In genomic region chr22:24247564-24248344, GRCh38 we compare ENCODE assay signal across 8 cellular contexts. TPM values are rescaled to one million over a fixed set of nuclear protein-coding genes. Genes with fewer than 3 reads are reported as not detected.
DNase-seq lines count a peak whose midpoint lies in the region; ATAC-seq and TF ChIP-seq lines count a peak whose summit lies in the region.

No MANE protein-coding gene starts in this region.

- H3K4me1 ChIP-seq in thyroid gland: peaks cover 31 to 47% of the 10 kb centered on the region in 2 donors

- H3K27me3 Mint-ChIP-seq in CD14-positive monocyte (ENCODE audit: low read depth in 3 of 3) (peaks cover 0 to 9% (median 4%) of the 10 kb centered on the region in 3 donors), neural crest cell (ENCODE audit: low read depth) (no peaks in the 10 kb centered on the region)
- H3K27me3 Mint-ChIP-seq in activated T-helper 1 cell treated with anti-CD3 and anti-CD28 coated beads, Interleukin-12 subunit alpha, Interleukin-12 subunit beta, Interleukin-2, Interleukin-4 antibody, amounts not matched to agents 30 ng/mL and 10 ng/mL and 1 ng/mL, durations not matched to agents 14 hours and 24 hours and 36 hours (ENCODE audit: insufficient read depth): no peaks in the 10 kb centered on the region

- TF ChIP-seq CTCF in CD14-positive monocyte (IDR thresholded peaks at IDR 0.05) (peak; percentile 66), neural crest cell (conservative IDR thresholded peaks at IDR 0.05) (peak; percentile 77), thyroid gland (IDR thresholded peaks at IDR 0.05) (peak; percentile 82 to 99 (median 94))

- H3K4me1 Mint-ChIP-seq in CD14-positive monocyte (peaks cover 29% of the 10 kb centered on the region), neural crest cell (peaks cover 21% of the 10 kb centered on the region)
- peaks cover 16% of the 10 kb centered on the region for H3K4me1 Mint-ChIP-seq in activated T-helper 1 cell treated with anti-CD3 and anti-CD28 coated beads, Interleukin-12 subunit alpha, Interleukin-12 subunit beta, Interleukin-2, Interleukin-4 antibody, amounts not matched to agents 30 ng/mL and 10 ng/mL and 1 ng/mL, durations not matched to agents 14 hours and 24 hours and 36 hours (ENCODE audit: low read depth)

- no peak for ATAC-seq in HG02981 (IDR thresholded peaks at IDR 0.05; ENCODE audit: unreplicated experiment)

- peak overlapping the region; percentile 93 to 100 (median 95) for H3K27ac ChIP-seq in thyroid gland

- H3K9me3 ChIP-seq in thyroid gland: no peaks in the 10 kb centered on the region

- H3K36me3 ChIP-seq in H7 (replicated peaks; ENCODE audit: control insufficient read depth, insufficient read depth, low read length) (no peaks in the 10 kb centered on the region), thyroid gland (no peaks in the 10 kb centered on the region)

- WGBS in thyroid gland, 2 donors: 3 to 13% methylated on average over 8 to 11 of the region's 23 CpGs

- H3K27me3 ChIP-seq in H7 (ENCODE audit: control insufficient read depth, insufficient read depth, low read length) (no peaks in the 10 kb centered on the region), thyroid gland (no peaks in the 10 kb centered on the region)

- H3K9me3 Mint-ChIP-seq in CD14-positive monocyte (no peaks in the 10 kb centered on the region), neural crest cell (no peaks in the 10 kb centered on the region)
- H3K9me3 Mint-ChIP-seq in activated T-helper 1 cell treated with anti-CD3 and anti-CD28 coated beads, Interleukin-12 subunit alpha, Interleukin-12 subunit beta, Interleukin-2, Interleukin-4 antibody, amounts not matched to agents 30 ng/mL and 10 ng/mL and 1 ng/mL, durations not matched to agents 14 hours and 24 hours and 36 hours: no peaks in the 10 kb centered on the region

- peak overlapping the region in 3 of 7 donors; percentile 28 to 80 (median 30) for H3K27ac Mint-ChIP-seq in CD14-positive monocyte
- no peak overlapping the region for H3K27ac Mint-ChIP-seq in activated T-helper 1 cell treated with anti-CD3 and anti-CD28 coated beads, Interleukin-12 subunit alpha, Interleukin-12 subunit beta, Interleukin-2, Interleukin-4 antibody, amounts not matched to agents 30 ng/mL and 10 ng/mL and 1 ng/mL, durations not matched to agents 14 hours and 24 hours and 36 hours
- no peak overlapping the region for H3K27ac Mint-ChIP-seq in neural crest cell (ENCODE audit: unreplicated experiment)

- peak; percentile 71 for DNase-seq in CD14-positive monocyte (ENCODE audit: low spot score)
- DNase-seq in H7: peak; percentile 98
- peak; percentile 17 for DNase-seq in OCI-M2 (lab: John Stamatoyannopoulos, UW; ENCODE audit: unreplicated experiment)
- DNase-seq in activated T-helper 1 cell treated with anti-CD3 and anti-CD28 coated beads, Interleukin-12 subunit alpha, Interleukin-12 subunit beta, Interleukin-2, Interleukin-4 antibody, amounts not matched to agents 30 ng/mL and 10 ng/mL and 1 ng/mL, durations not matched to agents 14 hours and 24 hours and 36 hours (ENCODE audit: low spot score): peak; percentile 29
- peak; percentile 98 for DNase-seq in fibroblast of the conjunctiva (ENCODE audit: low read depth)
- DNase-seq in neural crest cell (ENCODE audit: low read depth, low spot score): peak; percentile 80
- peak; percentile 97 for DNase-seq in thyroid gland

- H3K4me3 ChIP-seq in H7 (ENCODE audit: insufficient read depth, low read depth, low read length): no peak overlapping the region
- no peak overlapping the region for H3K4me3 ChIP-seq in thyroid gland (replicated peaks in 1 of 3)

- TF ChIP-seq POLR2A in thyroid gland (IDR thresholded peaks at IDR 0.05): no peak

- H3K4me3 Mint-ChIP-seq in CD14-positive monocyte (no peak overlapping the region), neural crest cell (no peak overlapping the region)
- no peak overlapping the region for H3K4me3 Mint-ChIP-seq in activated T-helper 1 cell treated with anti-CD3 and anti-CD28 coated beads, Interleukin-12 subunit alpha, Interleukin-12 subunit beta, Interleukin-2, Interleukin-4 antibody, amounts not matched to agents 30 ng/mL and 10 ng/mL and 1 ng/mL, durations not matched to agents 14 hours and 24 hours and 36 hours

- intact Hi-C loops in CD14-positive monocyte (cut with micrococcal nuclease) (loop anchor here (2.0 to 5.0 kb wide), 2 partner anchors 57 to 60 kb away; no protein-coding TSS in a partner anchor), thyroid gland (cut with DNase I) (loop anchor here (2.0 kb wide), 1 partner anchor 59 kb away; no protein-coding TSS in a partner anchor)
- intact Hi-C loops in activated T-helper 1 cell treated with anti-CD3 and anti-CD28 coated beads, Interleukin-12 subunit alpha, Interleukin-12 subunit beta, Interleukin-2, Interleukin-4 antibody, amounts not matched to agents 30 ng/mL and 10 ng/mL and 1 ng/mL, durations not matched to agents 14 hours and 24 hours and 36 hours (cut with micrococcal nuclease): loop anchor here (1.0 kb wide), 1 partner anchor 58 kb away; no protein-coding TSS in a partner anchor

- no peaks in the 10 kb centered on the region for H3K36me3 Mint-ChIP-seq in CD14-positive monocyte
- peaks cover 1% of the 10 kb centered on the region for H3K36me3 Mint-ChIP-seq in activated T-helper 1 cell treated with anti-CD3 and anti-CD28 coated beads, Interleukin-12 subunit alpha, Interleukin-12 subunit beta, Interleukin-2, Interleukin-4 antibody, amounts not matched to agents 30 ng/mL and 10 ng/mL and 1 ng/mL, durations not matched to agents 14 hours and 24 hours and 36 hours (ENCODE audit: low read depth)
- H3K36me3 Mint-ChIP-seq in neural crest cell (ENCODE audit: low read depth): no peaks in the 10 kb centered on the region

RNA-seq across cellular contexts. Expression of gene GGT5, which starts 2.9 kb away (rescaled TPM):
- polyA plus RNA-seq in CD14-positive monocyte: under 1 TPM in 1 of 2 donors, not detected in 1; 0.26 TPM
- total RNA-seq in H7 (2014; rRNA removed; shearing (Covaris generic)): 0.63 TPM in 1 of 2 replicates, not detected in the other
- 0.10 TPM in 1 of 2 replicates, not detected in the other for total RNA-seq in activated T-helper 1 cell treated with anti-CD3 and anti-CD28 coated beads, Interleukin-12 subunit alpha, Interleukin-12 subunit beta, Interleukin-2, Interleukin-4 antibody, amounts not matched to agents 30 ng/mL and 10 ng/mL and 1 ng/mL, durations not matched to agents 14 hours and 24 hours and 36 hours
- total RNA-seq in neural crest cell (0.56 and 0.59 TPM in 2 replicates), thyroid gland (10 to 100 TPM; 59.0 to 99.3 (median 86.3) TPM)

RNA-seq across cellular contexts. Expression of gene SPECC1L, which starts 22.9 kb away (rescaled TPM):
- 1 to 10 TPM; 2.5 to 4.9 TPM for polyA plus RNA-seq in CD14-positive monocyte
- 23.0 and 27.2 TPM in 2 replicates for total RNA-seq in H7 (2014; rRNA removed; shearing (Covaris generic))
- total RNA-seq in activated T-helper 1 cell treated with anti-CD3 and anti-CD28 coated beads, Interleukin-12 subunit alpha, Interleukin-12 subunit beta, Interleukin-2, Interleukin-4 antibody, amounts not matched to agents 30 ng/mL and 10 ng/mL and 1 ng/mL, durations not matched to agents 14 hours and 24 hours and 36 hours: 40.3 and 40.4 TPM in 2 replicates
- 121 and 123 TPM in 2 replicates for total RNA-seq in neural crest cell
- total RNA-seq in thyroid gland: 100 to 1,000 TPM in 1 of 4 donors, 10 to 100 TPM in 3; 65.2 to 102 (median 69.2) TPM

Comparison
In these comparisons a context has a peak if more than half of its experiments do, and no peak if none do; other contexts are left out.
1. DNase-seq: peak in every context shown above with its lines; median percentile 98 in H7; 98 in fibroblast of the conjunctiva; 97 in thyroid gland; 80 in neural crest cell; 71 in CD14-positive monocyte; 29 in activated T-helper 1 cell treated with anti-CD3 and anti-CD28 coated beads, Interleukin-12 subunit alpha, Interleukin-12 subunit beta, Interleukin-2, Interleukin-4 antibody, amounts not matched to agents 30 ng/mL and 10 ng/mL and 1 ng/mL, durations not matched to agents 14 hours and 24 hours and 36 hours; 17 in OCI-M2.
2. RNA of gene GGT5, which starts 2.9 kb away (total RNA-seq): 59.0 to 99.3 TPM in thyroid gland; 0.56 to 0.59 TPM in neural crest cell, 0.10 TPM in activated T-helper 1 cell treated with anti-CD3 and anti-CD28 coated beads, Interleukin-12 subunit alpha, Interleukin-12 subunit beta, Interleukin-2, Interleukin-4 antibody, amounts not matched to agents 30 ng/mL and 10 ng/mL and 1 ng/mL, durations not matched to agents 14 hours and 24 hours and 36 hours and 0.63 TPM in H7; every median in the first group is over 10 times any median in the second.
3. Peak in every context shown above with its lines, with median percentiles within 50 percentile points of each other: CTCF ChIP-seq.